13 cellular contexts compared by ENCODE assay signal in genomic region chr15:79981861-79982455, GRCh38. TPM values are rescaled to one million over a fixed set of nuclear protein-coding genes. Genes with fewer than 3 reads are reported as not detected.
DNase-seq lines count a peak whose midpoint lies in the region; ATAC-seq and TF ChIP-seq lines count a peak whose summit lies in the region.
"Had no signal": no experiment of that assay in that cellular context is flagged by ENCODE, and none has a peak within 500 bp of the region (broad histone marks: within the 10 kb centered on the region; RNA-seq: fewer than 3 reads in every experiment).

No MANE protein-coding gene starts in this region.

- H2AFZ ChIP-seq in OCI-LY3 (ENCODE audit: low read depth, low read length) (no peak overlapping the region), mesenchymal stem cell (ENCODE audit: low read depth, low read length) (no peak overlapping the region)
- H2AFZ ChIP-seq: hepatocyte had no signal

- H3K36me3 ChIP-seq in OCI-LY3 (replicated peaks; ENCODE audit: low read depth, low read length) (no peaks in the 10 kb centered on the region), mesenchymal stem cell (ENCODE audit: control insufficient read depth in 1 of 2, insufficient read depth in 2 of 2, low read depth in 1 of 2, low read length in 2 of 2) (no peaks in the 10 kb centered on the region)
- H3K36me3 ChIP-seq: MG63 had no signal

- no peak overlapping the region for H2BK15ac ChIP-seq in mesenchymal stem cell (ENCODE audit: low read depth, poor library complexity, severe bottlenecking)

- H3K14ac ChIP-seq in mesenchymal stem cell (ENCODE audit: low read length in 2 of 2): peak overlapping the region in 1 of 2 experiments; percentile 32

- H3K27me3 Mint-ChIP-seq in stimulated activated memory B cell treated with anti-CD40 and anti-IgM and Interleukin-4, amounts not matched to agents 10 μg/mL and 1 μg/mL and 100 μg/mL, for 72 hours: no peaks in the 10 kb centered on the region

- H3K4me2 ChIP-seq in OCI-LY3 (ENCODE audit: low read length): peak overlapping the region; percentile 78
- no peak overlapping the region for H3K4me2 ChIP-seq in mesenchymal stem cell (ENCODE audit: low read length, poor library complexity, severe bottlenecking)
- H3K4me2 ChIP-seq: hepatocyte had no signal

- H3K4me1 ChIP-seq in OCI-LY3 (ENCODE audit: low read length) (peaks cover 67% of the 10 kb centered on the region), mesenchymal stem cell (ENCODE audit: control insufficient read depth, insufficient read depth, low read depth, low read length) (no peaks in the 10 kb centered on the region)

- H3K27ac ChIP-seq in OCI-LY3 (ENCODE audit: low read length) (peak overlapping the region; percentile 97), mesenchymal stem cell (ENCODE audit: low read length, poor library complexity, severe bottlenecking) (no peak overlapping the region)
- H3K27ac ChIP-seq: 22Rv1, hepatocyte had no signal

- no peak overlapping the region for H2BK120ac ChIP-seq in mesenchymal stem cell (ENCODE audit: low read depth, low read length)

- H4K8ac ChIP-seq in mesenchymal stem cell (ENCODE audit: low read length): no peak overlapping the region

- H4K91ac ChIP-seq in mesenchymal stem cell (ENCODE audit: low read length): no peak overlapping the region

- H3K4me3 ChIP-seq in OCI-LY3 (ENCODE audit: low read length): peak overlapping the region; percentile 21
- H3K4me3 ChIP-seq in mesenchymal stem cell (ENCODE audit: insufficient read depth in 1 of 2, low read depth in 1 of 2, low read length in 2 of 2): no peak overlapping the region
- H3K4me3 ChIP-seq: hepatocyte, MG63 had no signal

- H3K9ac ChIP-seq in OCI-LY3 (ENCODE audit: low read length) (peak overlapping the region; percentile 86; the same call in 1 of the 2 replicates), mesenchymal stem cell (ENCODE audit: low read length) (no peak overlapping the region)

- H3K4ac ChIP-seq in mesenchymal stem cell (ENCODE audit: low read depth in 1 of 2, low read length in 2 of 2): no peak overlapping the region

- H3K4me1 Mint-ChIP-seq in stimulated activated memory B cell treated with anti-CD40 and anti-IgM and Interleukin-4, amounts not matched to agents 10 μg/mL and 1 μg/mL and 100 μg/mL, for 72 hours: peaks cover 55% of the 10 kb centered on the region

- no peak overlapping the region for H2BK5ac ChIP-seq in mesenchymal stem cell (ENCODE audit: low read depth, low read length, poor library complexity, severe bottlenecking)

- DNase-seq in NCI-H1105 treated with DMSO at 0.1 percent for 48 hours (lab: John Stamatoyannopoulos, UW) (peak; percentile 20), NCI-H1105 (lab: John Stamatoyannopoulos, UW) (no peak), RKO (ENCODE audit: low spot score) (no peak), mesenchymal stem cell (no peak)
- DNase-seq: activated CD4-positive, alpha-beta T cell treated with anti-CD3 and anti-CD28 coated beads, Interleukin-2, amount 50 U/mL, for 48 hours; effector CD8-positive, alpha-beta T cell; MG63 had no signal

- no peaks in the 10 kb centered on the region for H3K79me1 ChIP-seq in mesenchymal stem cell (replicated peaks; ENCODE audit: low read length, poor library complexity, severe bottlenecking)

- no peaks in the 10 kb centered on the region for H3K9me3 Mint-ChIP-seq in stimulated activated memory B cell treated with anti-CD40 and anti-IgM and Interleukin-4, amounts not matched to agents 10 μg/mL and 1 μg/mL and 100 μg/mL, for 72 hours

- H3K27me3 ChIP-seq in OCI-LY3 (ENCODE audit: low read depth, low read length) (peaks cover 6% of the 10 kb centered on the region; the same call in 1 of the 2 replicates), mesenchymal stem cell (ENCODE audit: control insufficient read depth in 1 of 2, insufficient read depth in 1 of 2, low read length in 2 of 2) (peaks cover 0 to 5% of the 10 kb centered on the region in 2 experiments)
- H3K27me3 ChIP-seq: hepatocyte, MG63 had no signal

- peak overlapping the region; percentile 10 for H3K4me3 Mint-ChIP-seq in stimulated activated memory B cell treated with anti-CD40 and anti-IgM and Interleukin-4, amounts not matched to agents 10 μg/mL and 1 μg/mL and 100 μg/mL, for 72 hours

- H2BK12ac ChIP-seq in mesenchymal stem cell (ENCODE audit: low read length in 2 of 2): no peak overlapping the region

- TF ChIP-seq CTCF in OCI-LY3 (IDR thresholded peaks at IDR 0.05; ENCODE audit: low read depth, low read length): no peak

- peaks cover 8% of the 10 kb centered on the region for H3K79me2 ChIP-seq in OCI-LY3 (ENCODE audit: low read length)
- H3K79me2 ChIP-seq: hepatocyte had no signal

- H3K9me3 ChIP-seq in OCI-LY3 (ENCODE audit: insufficient read depth, low read length) (no peaks in the 10 kb centered on the region), mesenchymal stem cell (ENCODE audit: control insufficient read depth, low read length) (no peaks in the 10 kb centered on the region)
- H3K9me3 ChIP-seq: MG63 had no signal

- peaks cover 7% of the 10 kb centered on the region for H3K36me3 Mint-ChIP-seq in stimulated activated memory B cell treated with anti-CD40 and anti-IgM and Interleukin-4, amounts not matched to agents 10 μg/mL and 1 μg/mL and 100 μg/mL, for 72 hours

- H4K20me1 ChIP-seq in OCI-LY3 (ENCODE audit: insufficient read depth, low read length): no peaks in the 10 kb centered on the region

- H2AK5ac ChIP-seq in mesenchymal stem cell (ENCODE audit: low read length, severe bottlenecking): no peak overlapping the region

- ATAC-seq in HG03064 (IDR thresholded peaks at IDR 0.05; ENCODE audit: low read depth, unreplicated experiment) (peak; percentile 39), HG02970 (IDR thresholded peaks at IDR 0.05; ENCODE audit: low FRiP score, unreplicated experiment) (no peak)
- peak; percentile 28 for ATAC-seq in stimulated activated memory B cell treated with anti-CD40 and anti-IgM and Interleukin-4, amounts not matched to agents 10 μg/mL and 1 μg/mL and 100 μg/mL, for 72 hours

- no peak overlapping the region for H3K23ac ChIP-seq in mesenchymal stem cell (ENCODE audit: low read length in 2 of 2)

- 84% methylated on average over 5 of the region's 7 CpGs for WGBS in mesenchymal stem cell

- H3K18ac ChIP-seq in mesenchymal stem cell (ENCODE audit: low read depth in 1 of 2, low read length in 2 of 2): no peak overlapping the region

- peak overlapping the region; percentile 58 for H3K27ac Mint-ChIP-seq in stimulated activated memory B cell treated with anti-CD40 and anti-IgM and Interleukin-4, amounts not matched to agents 10 μg/mL and 1 μg/mL and 100 μg/mL, for 72 hours

RNA-seq across cellular contexts. Expression of gene BCL2A1, which starts 11.0 kb away (rescaled TPM):
- not detected for polyA plus RNA-seq in mesenchymal stem cell (2013, experiment 1 of 2)
- polyA plus RNA-seq in mesenchymal stem cell (2013, experiment 2 of 2): not detected
